28 cellular contexts compared by ENCODE assay signal in genomic region chr9:1129382-1129781, GRCh38.
"Had no signal": no experiment of that assay in that cellular context is flagged by ENCODE, and none has a peak within 500 bp of the region (broad histone marks: within the 10 kb centered on the region; RNA-seq: fewer than 3 reads in every experiment).

No MANE protein-coding gene starts in this region.

- H3K4me3 ChIP-seq: body of pancreas, breast epithelium, Peyer's patch, SJSA1 had no signal

- H3K36me3 Mint-ChIP-seq: activated naive CD4-positive, alpha-beta T cell treated with anti-CD3 and anti-CD28 coated beads, Interleukin-2, amount 50 U/mL, for 24 hours; activated naive CD8-positive, alpha-beta T cell treated with anti-CD3 and anti-CD28 coated beads, Interleukin-2, amount 10 ng/mL, durations not matched to agents 7 days and 5 days had no signal

- H3K27ac Mint-ChIP-seq: activated CD4-positive, alpha-beta T cell treated with anti-CD3 and anti-CD28 coated beads for 36 hours; activated CD4-positive, alpha-beta T cell treated with anti-CD3 and anti-CD28 coated beads, Interleukin-2, amount 10 ng/mL, durations not matched to agents 7 days and 5 days; activated CD8-positive, alpha-beta T cell treated with anti-CD3 and anti-CD28 coated beads, Interleukin-2, amount 10 ng/mL, durations not matched to agents 7 days and 5 days; activated naive CD4-positive, alpha-beta T cell treated with anti-CD3 and anti-CD28 coated beads, Interleukin-2, amount 50 U/mL, for 24 hours; activated naive CD8-positive, alpha-beta T cell treated with anti-CD3 and anti-CD28 coated beads, Interleukin-2, amount 10 ng/mL, durations not matched to agents 7 days and 5 days; activated T-cell treated with anti-CD3 and anti-CD28 coated beads, Interleukin-2, amount 50 U/mL, for 24 hours; activated T-helper 2 cell treated with anti-CD3 and anti-CD28 coated beads, Interferon-gamma antibody, Interleukin-2, Interleukin-4, amounts not matched to agents 10 μg/mL and 5 μg/mL and 100 μg/mL, durations not matched to agents 14 hours and 24 hours and 36 hours; T-helper 1 cell treated with Interleukin-12 subunit alpha and Interleukin-12 subunit beta and Interleukin-4 antibody, amounts not matched to agents 30 μg/mL and 1 μg/mL, for 36 hours; T-helper 2 cell treated with Interferon-gamma antibody and Interleukin-4, amounts not matched to agents 5 μg/mL and 100 μg/mL, for 36 hours had no signal

- H3K9me3 Mint-ChIP-seq: activated naive CD8-positive, alpha-beta T cell treated with anti-CD3 and anti-CD28 coated beads, Interleukin-2, amount 10 ng/mL, durations not matched to agents 7 days and 5 days; activated T-helper 2 cell treated with anti-CD3 and anti-CD28 coated beads, Interferon-gamma antibody, Interleukin-2, Interleukin-4, amounts not matched to agents 10 μg/mL and 5 μg/mL and 100 μg/mL, durations not matched to agents 14 hours and 24 hours and 36 hours; T-helper 1 cell treated with Interleukin-12 subunit alpha and Interleukin-12 subunit beta and Interleukin-4 antibody, amounts not matched to agents 30 μg/mL and 1 μg/mL, for 36 hours had no signal

- DNase-seq: activated CD4-positive, alpha-beta T cell treated with anti-CD3 and anti-CD28 coated beads for 36 hours; activated CD4-positive, alpha-beta T cell treated with anti-CD3 and anti-CD28 coated beads, Interleukin-2, amount 10 ng/mL, durations not matched to agents 7 days and 5 days; activated CD4-positive, alpha-beta T cell treated with anti-CD3 and anti-CD28 coated beads, Interleukin-2, amount 50 U/mL, for 48 hours; activated CD8-positive, alpha-beta T cell treated with anti-CD3 and anti-CD28 coated beads, Interleukin-2, amount 10 ng/mL, durations not matched to agents 7 days and 5 days; activated gamma-delta T cell; activated naive CD4-positive, alpha-beta T cell treated with Interleukin-2 at 50 U/mL for 16 hours; activated naive CD8-positive, alpha-beta T cell treated with anti-CD3 and anti-CD28 coated beads, Interleukin-2, amount 10 ng/mL, durations not matched to agents 7 days and 5 days; activated T-cell treated with anti-CD3 and anti-CD28 coated beads, Interleukin-2, amount 50 U/mL, for 24 hours; body of pancreas; NCI-H1105; NCI-H1436; NCI-H1694; NCI-H1930; NCI-H2081 treated with DMSO at 0.1 percent for 48 hours; NCI-H226; NCI-H524 treated with DMSO at 0.1 percent for 48 hours; PC-3; Peyer's patch; RPMI8226; SHP77 treated with DMSO at 0.1 percent for 48 hours; SK-N-SH had no signal

- H3K4me3 Mint-ChIP-seq: activated CD4-positive, alpha-beta T cell treated with anti-CD3 and anti-CD28 coated beads for 36 hours; activated CD4-positive, alpha-beta T cell treated with anti-CD3 and anti-CD28 coated beads, Interleukin-2, amount 10 ng/mL, durations not matched to agents 7 days and 5 days; activated CD8-positive, alpha-beta T cell treated with anti-CD3 and anti-CD28 coated beads, Interleukin-2, amount 10 ng/mL, durations not matched to agents 7 days and 5 days; activated naive CD4-positive, alpha-beta T cell treated with anti-CD3 and anti-CD28 coated beads, Interleukin-2, amount 50 U/mL, for 24 hours; activated naive CD8-positive, alpha-beta T cell treated with anti-CD3 and anti-CD28 coated beads, Interleukin-2, amount 10 ng/mL, durations not matched to agents 7 days and 5 days; activated T-cell treated with anti-CD3 and anti-CD28 coated beads, Interleukin-2, amount 50 U/mL, for 24 hours; T-helper 1 cell treated with Interleukin-12 subunit alpha and Interleukin-12 subunit beta and Interleukin-4 antibody, amounts not matched to agents 30 μg/mL and 1 μg/mL, for 36 hours; T-helper 2 cell treated with Interferon-gamma antibody and Interleukin-4, amounts not matched to agents 5 μg/mL and 100 μg/mL, for 36 hours had no signal

- H3K4me2 ChIP-seq: SK-N-SH had no signal

- ATAC-seq: activated CD4-positive, alpha-beta T cell treated with anti-CD3 and anti-CD28 coated beads for 36 hours; activated CD4-positive, CD25-positive, alpha-beta regulatory T cell treated with anti-CD3 and anti-CD28 coated beads, Interleukin-2, amount 50 U/mL, for 24 hours; activated CD8-positive, alpha-beta T cell treated with anti-CD3 and anti-CD28 coated beads, Interleukin-2, amount 10 ng/mL, durations not matched to agents 7 days and 5 days; body of pancreas; PC-3 had no signal

- H3K9me2 ChIP-seq: SK-N-SH had no signal

- H3K4me1 Mint-ChIP-seq: activated CD4-positive, alpha-beta T cell treated with anti-CD3 and anti-CD28 coated beads for 36 hours; activated CD4-positive, alpha-beta T cell treated with anti-CD3 and anti-CD28 coated beads, Interleukin-2, amount 10 ng/mL, durations not matched to agents 7 days and 5 days; activated naive CD4-positive, alpha-beta T cell treated with anti-CD3 and anti-CD28 coated beads, Interleukin-2, amount 50 U/mL, for 24 hours; activated naive CD8-positive, alpha-beta T cell treated with anti-CD3 and anti-CD28 coated beads, Interleukin-2, amount 10 ng/mL, durations not matched to agents 7 days and 5 days had no signal

- H3K4me1 ChIP-seq: body of pancreas, breast epithelium, Peyer's patch, SJSA1 had no signal

- H3K27me3 Mint-ChIP-seq: activated CD4-positive, alpha-beta T cell treated with anti-CD3 and anti-CD28 coated beads, Interleukin-2, amount 10 ng/mL, durations not matched to agents 7 days and 5 days had no signal

- H3K27ac ChIP-seq: body of pancreas, breast epithelium, Peyer's patch, SJSA1 had no signal

- H3K9ac ChIP-seq: SK-N-SH had no signal

- H3K27me3 ChIP-seq: body of pancreas, breast epithelium, Peyer's patch, SJSA1 had no signal

- H3K36me3 ChIP-seq: breast epithelium, Peyer's patch, SJSA1 had no signal

- H3K9me3 ChIP-seq: body of pancreas, breast epithelium, Peyer's patch, SJSA1, SK-N-SH had no signal
